Comparison of ENCODE assay signal across 1 cellular context in genomic region chr2:95551055-95551568, GRCh38.
A peak's percentile ranks its signal among the peaks of the same experiment; 100 is the strongest.
TF ChIP-seq lines count a peak whose summit lies in the region.

No MANE protein-coding gene starts in this region.

TF ChIP-seq in K562, 482 proteins besides CTCF, POLR2A, EP300 and RAD21 (continued from another document):
- no peak for TF ChIP-seq E2F4 (CRISPR knock-in tag; IDR thresholded peaks at IDR 0.05; ENCODE audit: low read depth)
- TF ChIP-seq TCF3 (CRISPR knock-in tag; IDR thresholded peaks at IDR 0.05): peak; percentile 70
- TF ChIP-seq GTF2F1 (IDR thresholded peaks at IDR 0.05; ENCODE audit: low read depth, low read length): no peak
- TF ChIP-seq ETV1 (tag; conservative IDR thresholded peaks at IDR 0.05; ENCODE audit: low read depth): peak; percentile 31; the same call in 1 of the 2 replicates
- no peak for TF ChIP-seq ETS2 (tag; IDR thresholded peaks at IDR 0.05; ENCODE audit: borderline replicate concordance, poor library complexity, severe bottlenecking)
- peak in 1 of 3 experiments; percentile 54 for TF ChIP-seq YY1 (IDR thresholded peaks at IDR 0.05; ENCODE audit: borderline replicate concordance in 1 of 3, control insufficient read depth in 1 of 3, extremely low read depth in 1 of 3, insufficient read depth in 3 of 3, insufficient read length in 1 of 3, insufficient replicate concordance in 2 of 3, low read depth in 1 of 3, low read length in 2 of 3)
- TF ChIP-seq NFRKB (IDR thresholded peaks at IDR 0.05; ENCODE audit: low read depth): peak; percentile 32; the same call in 1 of the 2 replicates
- TF ChIP-seq SP2 (IDR thresholded peaks at IDR 0.05; ENCODE audit: extremely low read depth, low read depth, low read length, poor library complexity, severe bottlenecking): no peak
- TF ChIP-seq ATF1 (CRISPR knock-in tag; IDR thresholded peaks at IDR 0.05): no peak
- TF ChIP-seq ATF1 (tag; IDR thresholded peaks at IDR 0.05): peak; percentile 48; the same call in 1 of the 2 replicates
- no peak for TF ChIP-seq ZNF77 (CRISPR knock-in tag; IDR thresholded peaks at IDR 0.05)
- TF ChIP-seq ZNF24 (IDR thresholded peaks at IDR 0.05): peak; percentile 12; the same call in 1 of the 2 replicates
- no peak for TF ChIP-seq MCM2 (IDR thresholded peaks at IDR 0.05; ENCODE audit: low read depth)
- peak in 1 of 2 experiments; percentile 28; a peak in 2 of 4 replicates for TF ChIP-seq MAZ (CRISPR knock-in tag; conservative IDR thresholded peaks at IDR 0.05 in 1 of 2, IDR thresholded peaks at IDR 0.05 in 1 of 2)
- TF ChIP-seq KLF1 (tag; IDR thresholded peaks at IDR 0.05): no peak
- no peak for TF ChIP-seq PHTF2 (CRISPR knock-in tag; IDR thresholded peaks at IDR 0.05)
- no peak for TF ChIP-seq TEAD1 (CRISPR knock-in tag; IDR thresholded peaks at IDR 0.05)
- peak; percentile 38; the same call in 1 of the 2 replicates for TF ChIP-seq JUN (IDR thresholded peaks at IDR 0.05; ENCODE audit: borderline replicate concordance, low read depth, low read length)
- TF ChIP-seq JUN (CRISPR knock-in tag; IDR thresholded peaks at IDR 0.05; ENCODE audit: borderline replicate concordance): no peak
- no peak for TF ChIP-seq TCF15 (CRISPR knock-in tag; IDR thresholded peaks at IDR 0.05)
- TF ChIP-seq UBTF (IDR thresholded peaks at IDR 0.05; ENCODE audit: borderline replicate concordance in 1 of 2, low read depth in 2 of 2, low read length in 2 of 2): no peak
- TF ChIP-seq SMARCA4 (IDR thresholded peaks at IDR 0.05): peak; percentile 73
- TF ChIP-seq MBD1 (CRISPR knock-in tag; IDR thresholded peaks at IDR 0.05): no peak
- no peak for TF ChIP-seq USF2 (CRISPR knock-in tag; IDR thresholded peaks at IDR 0.05)
- TF ChIP-seq CREB5 (CRISPR knock-in tag; IDR thresholded peaks at IDR 0.05): no peak
